ENCODE assay signal across 12 cellular contexts in the genomic region with DNA sequence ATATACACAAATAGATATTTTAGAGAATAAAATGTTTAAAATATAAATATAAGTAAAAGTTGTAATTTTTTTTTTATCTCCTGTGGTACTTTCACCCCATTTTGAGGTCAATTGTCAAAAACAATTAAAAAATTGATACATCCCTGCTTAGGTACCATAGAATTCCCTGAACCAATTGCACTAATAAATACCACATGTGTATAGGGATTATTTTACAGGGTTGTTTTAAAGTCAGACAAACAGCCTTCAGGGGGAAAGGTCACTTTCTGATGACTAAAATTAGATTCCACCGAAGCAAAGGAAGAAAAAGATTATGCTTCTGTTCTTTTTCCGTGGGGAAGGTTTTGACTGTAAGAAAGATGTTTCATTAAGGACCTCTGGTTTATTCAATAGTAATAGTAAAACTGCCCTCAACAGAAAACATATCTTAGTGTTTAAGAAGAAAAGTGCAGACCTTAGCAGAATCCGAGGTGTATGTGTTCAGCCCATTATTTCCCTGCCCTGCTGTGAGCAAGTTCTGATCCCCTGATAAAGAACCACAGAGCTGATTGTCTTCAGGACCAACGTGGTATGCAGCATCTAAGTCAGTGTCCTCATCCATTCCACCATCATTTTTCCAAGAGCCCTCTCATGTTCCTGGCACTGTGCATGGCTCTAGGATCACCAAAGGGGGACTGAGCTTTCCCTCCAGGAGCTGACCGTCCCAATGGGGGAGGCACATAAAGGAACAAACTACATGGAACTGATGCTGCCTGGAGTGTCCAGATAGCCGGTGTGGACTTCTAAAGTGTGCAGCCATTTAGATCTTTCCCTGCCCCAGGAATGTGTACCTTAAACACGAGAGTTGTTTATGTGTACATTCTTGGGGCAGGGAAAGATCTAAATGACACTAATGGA. TPM values are rescaled to one million over a fixed set of nuclear protein-coding genes. Genes with fewer than 3 reads are reported as not detected.
DNase-seq lines count a peak whose midpoint lies in the region; ATAC-seq and TF ChIP-seq lines count a peak whose summit lies in the region.
"Had no signal": no experiment of that assay in that cellular context is flagged by ENCODE, and none has a peak within 500 bp of the region (broad histone marks: within the 10 kb centered on the region; RNA-seq: fewer than 3 reads in every experiment).

No MANE protein-coding gene starts in this region.

- H3K79me2 ChIP-seq in H9 (ENCODE audit: insufficient read depth, low read length) (no peaks in the 10 kb centered on the region), smooth muscle cell (ENCODE audit: low read depth) (peaks cover 54% of the 10 kb centered on the region)

- H3K4me3 Mint-ChIP-seq in H9 = no peak overlapping the region
- H3K4me3 Mint-ChIP-seq: activated T-helper 1 cell treated with anti-CD3 and anti-CD28 coated beads, Interleukin-12 subunit alpha, Interleukin-12 subunit beta, Interleukin-2, Interleukin-4 antibody, amounts not matched to agents 30 ng/mL and 10 ng/mL and 1 ng/mL, durations not matched to agents 14 hours and 24 hours and 36 hours had no signal

- no peak overlapping the region for H3K14ac ChIP-seq in H9 (ENCODE audit: insufficient read depth, low read length)

- H3K56ac ChIP-seq in H9 (ENCODE audit: insufficient read length, low read depth, low read length) = no peak overlapping the region

- no peak overlapping the region for H3K23ac ChIP-seq in H9 (ENCODE audit: insufficient read length, low read depth, low read length)

- H3K4me2 ChIP-seq in H9 (ENCODE audit: insufficient read depth, insufficient read length, low read length) (no peak overlapping the region), smooth muscle cell (no peak overlapping the region)

- H3K79me1 ChIP-seq in H9 (ENCODE audit: insufficient read depth, low read depth, low read length, poor library complexity, severe bottlenecking) = no peaks in the 10 kb centered on the region

- ATAC-seq in GM21717 (IDR thresholded peaks at IDR 0.05; ENCODE audit: unreplicated experiment) (no peak), GM21447 (IDR thresholded peaks at IDR 0.05; ENCODE audit: unreplicated experiment) (no peak)
- ATAC-seq: GM12878 had no signal

- no peak overlapping the region for H3T11ph ChIP-seq in H9 (ENCODE audit: low read length)

- no peak overlapping the region for H4K91ac ChIP-seq in H9 (ENCODE audit: insufficient read length, low read depth, low read length)

- no peaks in the 10 kb centered on the region for H3K9me3 ChIP-seq in H9 (ENCODE audit: control insufficient read depth, low read depth, low read length)
- no peaks in the 10 kb centered on the region for H3K9me3 ChIP-seq in adipocyte (ENCODE audit: control insufficient read depth, low read length)
- H3K9me3 ChIP-seq in smooth muscle cell (replicated peaks; ENCODE audit: low read depth) = no peaks in the 10 kb centered on the region

- no peak overlapping the region for H2AK5ac ChIP-seq in H9 (ENCODE audit: insufficient read length, low read length)

- peaks cover 43 to 48% of the 10 kb centered on the region in 2 experiments for H3K4me1 Mint-ChIP-seq in H9

- H2AFZ ChIP-seq in H9 (ENCODE audit: low read length) (no peak overlapping the region), smooth muscle cell (ENCODE audit: low read depth) (no peak overlapping the region)

- 0 out of 5 replicates have a peak, but pooled peaks cover 0 to 2% of the 10 kb centered on the region in 2 experiments for H3K9me3 Mint-ChIP-seq in H9
- H3K9me3 Mint-ChIP-seq: activated B cell treated with CpG ODN at 0.5 μM for 24 hours; activated T-helper 1 cell treated with anti-CD3 and anti-CD28 coated beads, Interleukin-12 subunit alpha, Interleukin-12 subunit beta, Interleukin-2, Interleukin-4 antibody, amounts not matched to agents 30 ng/mL and 10 ng/mL and 1 ng/mL, durations not matched to agents 14 hours and 24 hours and 36 hours had no signal

- H4K8ac ChIP-seq in H9 (replicated peaks; ENCODE audit: insufficient read length, low read depth, low read length) = no peak overlapping the region

- no peak for DNase-seq in H9
- DNase-seq in adipocyte (ENCODE audit: low read depth) = peak; percentile 42
- peak; percentile 71 for DNase-seq in islet precursor cell
- DNase-seq in smooth muscle cell (lab: John Stamatoyannopoulos, UW; ENCODE audit: unreplicated experiment) = no peak
- DNase-seq in NCI-H1930 (lab: John Stamatoyannopoulos, UW) = no peak
- DNase-seq in cerebellar nuclear complex (lab: John Stamatoyannopoulos, UW) = no peak
- DNase-seq: activated B cell treated with CpG ODN at 0.5 μM for 24 hours, NCI-H446 had no signal

- H2BK12ac ChIP-seq in H9 (ENCODE audit: insufficient read length, low read depth, low read length) = no peak overlapping the region

- H3K27me3 Mint-ChIP-seq in H9 (ENCODE audit: low read depth) = no peaks in the 10 kb centered on the region

- TF ChIP-seq CTCF in H9 (conservative IDR thresholded peaks at IDR 0.05) (no peak), smooth muscle cell (IDR thresholded peaks at IDR 0.05; ENCODE audit: borderline replicate concordance, insufficient read depth, poor library complexity, severe bottlenecking) (no peak)

- no peak overlapping the region for H2BK20ac ChIP-seq in H9 (ENCODE audit: low read depth, low read length, poor library complexity, severe bottlenecking)

- no peak overlapping the region for H4K5ac ChIP-seq in H9 (ENCODE audit: insufficient read length, low read depth, low read length)

- H3K27ac Mint-ChIP-seq in H9 = peak overlapping the region in 2 of 3 experiments; percentile 21 to 85; a peak in 2 of 7 replicates
- H3K27ac Mint-ChIP-seq: activated B cell treated with CpG ODN at 0.5 μM for 24 hours; activated T-helper 1 cell treated with anti-CD3 and anti-CD28 coated beads, Interleukin-12 subunit alpha, Interleukin-12 subunit beta, Interleukin-2, Interleukin-4 antibody, amounts not matched to agents 30 ng/mL and 10 ng/mL and 1 ng/mL, durations not matched to agents 14 hours and 24 hours and 36 hours had no signal

- no peak overlapping the region for H3K9ac ChIP-seq in H9 (ENCODE audit: extremely low read depth, insufficient read length, low read length)
- no peak overlapping the region for H3K9ac ChIP-seq in adipocyte (ENCODE audit: low read length)
- H3K9ac ChIP-seq in smooth muscle cell (ENCODE audit: low read depth) = no peak overlapping the region

- no peaks in the 10 kb centered on the region for H3K27me3 ChIP-seq in H9 (ENCODE audit: insufficient read depth, low read length)
- no peaks in the 10 kb centered on the region for H3K27me3 ChIP-seq in adipocyte (replicated peaks; ENCODE audit: control insufficient read depth, insufficient read depth, low read length)
- no peaks in the 10 kb centered on the region for H3K27me3 ChIP-seq in smooth muscle cell (ENCODE audit: low read depth)

- no peak overlapping the region for H3K18ac ChIP-seq in H9 (ENCODE audit: insufficient read length, low read depth, low read length)

- no peak overlapping the region for H2BK120ac ChIP-seq in H9 (ENCODE audit: low read depth, low read length, poor library complexity, severe bottlenecking)

- H3K27ac ChIP-seq in H9 (ENCODE audit: insufficient read length, low read depth, low read length) = no peak overlapping the region
- H3K27ac ChIP-seq in smooth muscle cell (ENCODE audit: low read depth) = peak overlapping the region; percentile 78

- H4K20me1 ChIP-seq in H9 (ENCODE audit: control insufficient read depth, insufficient read depth, insufficient read length) (no peaks in the 10 kb centered on the region), smooth muscle cell (ENCODE audit: low read depth) (peaks cover 23% of the 10 kb centered on the region)

- H3K4me1 ChIP-seq in H9 (ENCODE audit: insufficient read depth, low read length) (peaks cover 4% of the 10 kb centered on the region; the same call in 1 of the 2 replicates), adipocyte (ENCODE audit: control insufficient read depth, insufficient read depth, low read length) (peaks cover 40% of the 10 kb centered on the region), smooth muscle cell (ENCODE audit: low read depth) (peaks cover 51% of the 10 kb centered on the region)

- no peaks in the 10 kb centered on the region for H3K23me2 ChIP-seq in H9 (ENCODE audit: insufficient read length, low read depth, low read length, poor library complexity, severe bottlenecking)

- H3F3A ChIP-seq in smooth muscle cell (ENCODE audit: low read depth) = peaks cover 24% of the 10 kb centered on the region

- H2BK15ac ChIP-seq in H9 (ENCODE audit: low read depth, low read length) = no peak overlapping the region

- H3K36me3 ChIP-seq in adipocyte (ENCODE audit: control insufficient read depth, insufficient read depth, low read length, severe bottlenecking) (no peaks in the 10 kb centered on the region), smooth muscle cell (ENCODE audit: low read depth) (no peaks in the 10 kb centered on the region)

- H3K4me3 ChIP-seq in adipocyte (ENCODE audit: low read length) (no peak overlapping the region), smooth muscle cell (no peak overlapping the region)
- H3K4me3 ChIP-seq: GM12878 had no signal

- H2BK5ac ChIP-seq in H9 (ENCODE audit: insufficient read length, low read length) = no peak overlapping the region

- WGBS in H9 (ENCODE audit: extremely low coverage, insufficient read length, low lambda C conversion rate) = no CpG with 5 or more reads among the region's 7 CpGs
- 43% methylated on average over 7 of the region's 7 CpGs for WGBS in smooth muscle cell (ENCODE audit: low lambda C conversion rate)

- H3K4ac ChIP-seq in H9 (ENCODE audit: low read depth, low read length) = no peak overlapping the region

- no peaks in the 10 kb centered on the region for H3K36me3 Mint-ChIP-seq in H9 (ENCODE audit: insufficient read depth in 1 of 3, low read depth in 3 of 3)

RNA-seq across cellular contexts. Expression of gene SCHIP1, which starts 16.2 kb away (rescaled TPM):
- total RNA-seq in H9 (2021) = 2.0 and 2.3 TPM in 2 replicates
- 2.4 and 12.4 TPM in 2 replicates for total RNA-seq in smooth muscle cell
- polyA plus RNA-seq in smooth muscle cell = 3.5 and 5.1 TPM in 2 replicates
- total RNA-seq: activated T-helper 1 cell treated with anti-CD3 and anti-CD28 coated beads, Interleukin-12 subunit alpha, Interleukin-12 subunit beta, Interleukin-2, Interleukin-4 antibody, amounts not matched to agents 30 ng/mL and 10 ng/mL and 1 ng/mL, durations not matched to agents 14 hours and 24 hours and 36 hours had no signal

Comparison
In these comparisons a context has a peak if more than half of its experiments do, and no peak if none do; other contexts are left out.
1. DNase-seq: peak in adipocyte (single experiment) and islet precursor cell (single experiment); none in H9 (single experiment), smooth muscle cell (single experiment), NCI-H1930 (0 of 2) and cerebellar nuclear complex (0 of 2).